In the genomic region with DNA sequence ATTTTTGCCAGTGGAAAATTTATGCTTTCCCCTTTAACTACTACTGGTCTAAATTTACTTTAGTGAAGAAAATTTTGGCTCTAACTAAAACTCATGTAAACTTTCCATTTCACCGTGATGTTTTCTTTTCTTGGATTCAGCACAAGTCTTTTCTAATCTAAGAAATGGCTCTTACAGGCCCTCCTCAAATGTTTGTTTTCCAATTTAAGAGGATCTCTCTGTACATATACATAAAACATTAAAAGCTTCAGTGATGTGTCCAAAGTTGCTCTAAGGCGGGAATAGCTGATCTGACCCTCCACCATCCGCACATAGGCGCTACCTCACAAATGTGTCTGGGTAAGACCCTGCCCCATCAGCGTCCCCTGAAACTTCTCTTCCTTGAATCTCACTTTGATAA, we compare ENCODE assay signal across 21 cellular contexts.
A peak's percentile ranks its signal among the peaks of the same experiment; 100 is the strongest.
DNase-seq lines count a peak whose midpoint lies in the region; ATAC-seq and TF ChIP-seq lines count a peak whose summit lies in the region.
"Had no signal": no experiment of that assay in that cellular context is flagged by ENCODE, and none has a peak within 500 bp of the region (broad histone marks: within the 10 kb centered on the region; RNA-seq: fewer than 3 reads in every experiment).

No MANE protein-coding gene starts in this region.

- H3K27me3 Mint-ChIP-seq in endodermal cell (ENCODE audit: insufficient read depth) (no peaks in the 10 kb centered on the region), nephron progenitor cell (ENCODE audit: low read depth, poor library complexity) (peaks cover 3% of the 10 kb centered on the region)

- POLR2A ChIA-PET in IMR-90 (lab: Charles Lee; ENCODE audit: unreplicated experiment) = no interaction called here

- H3K56ac ChIP-seq in IMR-90 (ENCODE audit: extremely low read depth, insufficient read depth, low read length) = no peak overlapping the region

- peaks cover 80% of the 10 kb centered on the region for H3K4me1 Mint-ChIP-seq in endodermal cell
- peaks cover 81% of the 10 kb centered on the region for H3K4me1 Mint-ChIP-seq in nephron progenitor cell

- H2BK15ac ChIP-seq in IMR-90 (ENCODE audit: low read depth, low read length) = peak overlapping the region; percentile 23; the same call in 1 of the 3 replicates

- H3K79me1 ChIP-seq in IMR-90 (ENCODE audit: low read depth in 1 of 2, low read length in 2 of 2) = peaks cover 6 to 44% of the 10 kb centered on the region in 2 experiments

- TF ChIP-seq POLR2A in IMR-90 (IDR thresholded peaks at IDR 0.05; ENCODE audit: low read depth, low read length) (no peak), thyroid gland (IDR thresholded peaks at IDR 0.05) (no peak)

- peaks cover 15% of the 10 kb centered on the region for H3K9me1 ChIP-seq in IMR-90 (ENCODE audit: insufficient read depth, low read length)

- TF ChIP-seq CTCF in IMR-90 (conservative IDR thresholded peaks at IDR 0.05; ENCODE audit: low read depth, low read length) (no peak), endodermal cell (conservative IDR thresholded peaks at IDR 0.05) (no peak), nephron progenitor cell (IDR thresholded peaks at IDR 0.05) (no peak), thyroid gland (IDR thresholded peaks at IDR 0.05) (no peak), omental fat pad (IDR thresholded peaks at IDR 0.05) (no peak)

- 0 out of 2 replicates have a peak overlapping the region, but pooled peaks have one; percentile 24 for H4K5ac ChIP-seq in IMR-90 (ENCODE audit: low read depth, low read length)

- no peak overlapping the region for H4K8ac ChIP-seq in IMR-90 (ENCODE audit: low read depth in 2 of 2, low read length in 2 of 2)

- H3K14ac ChIP-seq in IMR-90 (replicated peaks; ENCODE audit: low read depth, low read length) = peak overlapping the region; percentile 65; the same call in 1 of the 2 replicates

- no peak overlapping the region for H3K4me3 ChIP-seq in IMR-90 (ENCODE audit: insufficient read depth, low read depth, low read length)
- no peak overlapping the region for H3K4me3 ChIP-seq in endodermal cell (ENCODE audit: low read length)
- H3K4me3 ChIP-seq in thyroid gland (replicated peaks in 1 of 3) = no peak overlapping the region
- H3K4me3 ChIP-seq: GM23248, Peyer's patch had no signal

- no peaks in the 10 kb centered on the region for H3K9me3 ChIP-seq in IMR-90 (ENCODE audit: control insufficient read depth, insufficient read depth, low read length)
- H3K9me3 ChIP-seq in endodermal cell (ENCODE audit: control insufficient read depth, low read length) = no peaks in the 10 kb centered on the region
- H3K9me3 ChIP-seq in thyroid gland = no peaks in the 10 kb centered on the region
- H3K9me3 ChIP-seq: Peyer's patch had no signal

- no TSS peak for BruUV-seq in IMR-90 (replicated peaks; lab: Mats Ljungman, UMichigan)

- H2AK9ac ChIP-seq in IMR-90 (replicated peaks; ENCODE audit: low read depth, low read length, poor library complexity) = no peak overlapping the region

- dilution Hi-C loops in IMR-90 (cut with HindIII; ENCODE audit: low sequenced_read_pairs, unreplicated experiment) = no loop called here

- H2AFZ ChIP-seq in IMR-90 (replicated peaks; ENCODE audit: low read length, poor library complexity) = no peak overlapping the region

- no peak overlapping the region for H3K18ac ChIP-seq in IMR-90 (ENCODE audit: low read depth, low read length)

- 92% methylated on average over 4 of the region's 5 CpGs; no CpG with 5 or more reads in 1 of the 2 experiments for WGBS in IMR-90 (ENCODE audit: extremely low coverage in 2 of 2, insufficient read length in 1 of 2), 2 experiments
- WGBS in endodermal cell (ENCODE audit: insufficient coverage in 1 of 2, insufficient read length in 1 of 2), 2 experiments = 98 to 100% methylated on average over 5 of the region's 5 CpGs
- 79 to 80% methylated on average over 5 of the region's 5 CpGs for WGBS in thyroid gland, 2 donors

- DNase-seq in IMR-90 (no peak), endodermal cell (no peak), nephron progenitor cell (no peak), thyroid gland (no peak), omental fat pad (ENCODE audit: low spot score) (no peak), NCI-H1092 treated with DMSO at 0.1 percent for 48 hours (lab: John Stamatoyannopoulos, UW) (no peak), hypothalamus (lab: John Stamatoyannopoulos, UW) (no peak)
- DNase-seq: CD8-positive, alpha-beta T cell; GF-D8; GM23248; KG1; NCI-H1105; NCI-H187 treated with DMSO at 0.1 percent for 48 hours; NCI-H2171; NCI-H446 treated with DMSO at 0.1 percent for 48 hours; NCI-H748 treated with DMSO at 0.1 percent for 48 hours; Peyer's patch; Right ventricle myocardium superior had no signal

- H3K36me3 ChIP-seq in IMR-90 (ENCODE audit: control insufficient read depth, insufficient read depth, low read length) (no peaks in the 10 kb centered on the region), endodermal cell (ENCODE audit: control insufficient read depth, insufficient read depth, low read length) (peaks cover 7% of the 10 kb centered on the region), thyroid gland (no peaks in the 10 kb centered on the region)
- H3K36me3 ChIP-seq: Peyer's patch had no signal

- H3K27me3 ChIP-seq in IMR-90 (ENCODE audit: control insufficient read depth, insufficient read depth, low read length) (no peaks in the 10 kb centered on the region), endodermal cell (ENCODE audit: control insufficient read depth, insufficient read depth, low read length, poor library complexity, severe bottlenecking) (no peaks in the 10 kb centered on the region), thyroid gland (no peaks in the 10 kb centered on the region)
- H3K27me3 ChIP-seq: Peyer's patch had no signal

- TF ChIP-seq RAD21 in IMR-90 (IDR thresholded peaks at IDR 0.05; ENCODE audit: low read length) = no peak

- H3K9ac ChIP-seq in IMR-90 (ENCODE audit: low read depth, low read length) = no peak overlapping the region
- H3K9ac ChIP-seq in endodermal cell (ENCODE audit: extremely low read depth, low read length, poor library complexity, severe bottlenecking) = no peak overlapping the region
- H3K9ac ChIP-seq: GM23248 had no signal

- 0 out of 2 replicates have a peak overlapping the region, but pooled peaks have one; percentile 20 for H3K23ac ChIP-seq in IMR-90 (ENCODE audit: low read depth, low read length)

- H4K20me1 ChIP-seq in IMR-90 (ENCODE audit: insufficient read depth, low read length) = no peaks in the 10 kb centered on the region

- peak overlapping the region; percentile 36; the same call in 1 of the 2 replicates for H2AK5ac ChIP-seq in IMR-90 (ENCODE audit: low read depth, low read length)

- no peaks in the 10 kb centered on the region for H3K9me3 Mint-ChIP-seq in endodermal cell
- H3K9me3 Mint-ChIP-seq in nephron progenitor cell = no peaks in the 10 kb centered on the region
- H3K9me3 Mint-ChIP-seq: CD8-positive, alpha-beta T cell had no signal

- peak overlapping the region; percentile 35; the same call in 1 of the 2 replicates for H3K4ac ChIP-seq in IMR-90 (ENCODE audit: low read depth, low read length)

- H2BK120ac ChIP-seq in IMR-90 (ENCODE audit: low read depth, low read length) = peak overlapping the region; percentile 61

- H3K27ac ChIP-seq in IMR-90 (ENCODE audit: insufficient read depth, low read length) (no peak overlapping the region), endodermal cell (ENCODE audit: low read depth, low read length) (no peak overlapping the region), thyroid gland (peak overlapping the region in 2 of 3 donors; percentile 14 to 65)
- H3K27ac ChIP-seq: GM23248, HL-60 had no signal

- intact Hi-C loops in IMR-90 (cut with micrococcal nuclease) (no loop called here), thyroid gland (cut with DNase I) (no loop called here)

- in situ Hi-C loops in IMR-90 (cut with MboI; ENCODE audit: low sequenced_read_pairs) = no loop called here

- no peak overlapping the region for H4K91ac ChIP-seq in IMR-90 (ENCODE audit: insufficient read depth, low read depth, low read length)

- H3K27ac Mint-ChIP-seq in endodermal cell = peak overlapping the region; percentile 71
- peak overlapping the region; percentile 95 for H3K27ac Mint-ChIP-seq in nephron progenitor cell
- H3K27ac Mint-ChIP-seq: B cell; CD8-positive, alpha-beta T cell had no signal

- peak overlapping the region; percentile 3 for H3K4me3 Mint-ChIP-seq in endodermal cell
- H3K4me3 Mint-ChIP-seq in nephron progenitor cell = peak overlapping the region; percentile 32
- H3K4me3 Mint-ChIP-seq: B cell; CD8-positive, alpha-beta T cell had no signal

- H3K36me3 Mint-ChIP-seq in endodermal cell (ENCODE audit: low read depth) (no peaks in the 10 kb centered on the region), nephron progenitor cell (ENCODE audit: low read depth) (peaks cover 8% of the 10 kb centered on the region)
- H3K36me3 Mint-ChIP-seq: CD8-positive, alpha-beta T cell had no signal

- peaks cover 34% of the 10 kb centered on the region for H3K4me1 ChIP-seq in IMR-90 (ENCODE audit: control insufficient read depth, insufficient read depth, low read length)
- peaks cover 22% of the 10 kb centered on the region for H3K4me1 ChIP-seq in endodermal cell (ENCODE audit: control insufficient read depth, insufficient read depth, low read length)
- H3K4me1 ChIP-seq in thyroid gland = peaks cover 31 to 36% of the 10 kb centered on the region in 2 donors
- H3K4me1 ChIP-seq: Peyer's patch had no signal

- H3K4me2 ChIP-seq in IMR-90 (ENCODE audit: low read depth, low read length) = no peak overlapping the region

- ATAC-seq in IMR-90 (ENCODE audit: low read depth) (no peak), omental fat pad (ENCODE audit: low FRiP score) (no peak), GM18858 (IDR thresholded peaks at IDR 0.05; ENCODE audit: unreplicated experiment) (no peak)
- ATAC-seq: CD8-positive, alpha-beta T cell had no signal

- H2BK5ac ChIP-seq in IMR-90 (ENCODE audit: low read depth, low read length, poor library complexity, severe bottlenecking) = no peak overlapping the region

- CTCF ChIA-PET in IMR-90 (lab: Yijun Ruan, JAX) = no interaction called here

- peak overlapping the region; percentile 46; the same call in 1 of the 2 replicates for H2BK20ac ChIP-seq in IMR-90 (ENCODE audit: low read depth, low read length)

TF ChIP-seq in IMR-90, 13 proteins besides CTCF, POLR2A, EP300 and RAD21 (continues in another document):
- TF ChIP-seq MAFK (IDR thresholded peaks at IDR 0.05; ENCODE audit: low read depth, low read length) (no peak), BHLHE40 (IDR thresholded peaks at IDR 0.05; ENCODE audit: low read depth, low read length) (no peak)
- TF ChIP-seq, protein P1, sequence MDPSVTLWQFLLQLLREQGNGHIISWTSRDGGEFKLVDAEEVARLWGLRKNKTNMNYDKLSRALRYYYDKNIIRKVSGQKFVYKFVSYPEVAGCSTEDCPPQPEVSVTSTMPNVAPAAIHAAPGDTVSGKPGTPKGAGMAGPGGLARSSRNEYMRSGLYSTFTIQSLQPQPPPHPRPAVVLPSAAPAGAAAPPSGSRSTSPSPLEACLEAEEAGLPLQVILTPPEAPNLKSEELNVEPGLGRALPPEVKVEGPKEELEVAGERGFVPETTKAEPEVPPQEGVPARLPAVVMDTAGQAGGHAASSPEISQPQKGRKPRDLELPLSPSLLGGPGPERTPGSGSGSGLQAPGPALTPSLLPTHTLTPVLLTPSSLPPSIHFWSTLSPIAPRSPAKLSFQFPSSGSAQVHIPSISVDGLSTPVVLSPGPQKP (IDR thresholded peaks at IDR 0.05; ENCODE audit: borderline replicate concordance, low read depth, low read length) = no peak

Comparison
In these comparisons a context has a peak if more than half of its experiments do, and no peak if none do; other contexts are left out.
1. H3K27ac ChIP-seq: peak in thyroid gland (2 of 3); none in IMR-90 (single experiment) and endodermal cell (single experiment).